Comparison of ENCODE assay signal across 10 cellular contexts in the genomic region with DNA sequence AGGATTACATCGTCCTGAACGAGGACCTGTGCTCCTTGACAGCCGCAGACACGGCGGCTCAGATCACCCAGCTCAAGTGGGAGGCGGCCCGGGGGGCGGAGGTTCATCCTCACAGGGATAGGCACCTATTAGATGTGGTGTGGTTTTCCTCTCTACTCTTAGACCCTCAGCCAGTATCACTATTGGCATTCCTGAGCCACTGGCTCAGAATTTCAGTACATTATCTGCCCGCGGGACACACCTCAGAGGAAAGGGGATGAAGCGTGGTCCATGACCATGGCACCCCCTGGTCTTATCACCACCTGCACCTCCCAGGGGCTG. TPM values are rescaled to one million over a fixed set of nuclear protein-coding genes. Genes with fewer than 3 reads are reported as not detected.
A peak's percentile ranks its signal among the peaks of the same experiment; 100 is the strongest.
DNase-seq lines count a peak whose midpoint lies in the region; ATAC-seq and TF ChIP-seq lines count a peak whose summit lies in the region.
"Had no signal": no experiment of that assay in that cellular context is flagged by ENCODE, and none has a peak within 500 bp of the region (broad histone marks: within the 10 kb centered on the region; RNA-seq: fewer than 3 reads in every experiment).

No MANE protein-coding gene starts in this region.

- H3K9me3 Mint-ChIP-seq in naive B cell, result peaks cover 2 to 11% (median 8%) of the 10 kb centered on the region in 7 donors

- no peak for TF ChIP-seq CTCF in cardiac muscle cell (IDR thresholded peaks at IDR 0.05; ENCODE audit: low read depth, low read length)
- no peak for TF ChIP-seq CTCF in colonic mucosa (IDR thresholded peaks at IDR 0.05)
- no peak for TF ChIP-seq CTCF in vagina (IDR thresholded peaks at IDR 0.05)

- H3K27ac Mint-ChIP-seq in naive B cell, result peak overlapping the region in 4 of 6 donors; percentile 79 to 91 (median 82)

- H3K9me3 ChIP-seq in cardiac muscle cell (ENCODE audit: low read depth) (no peaks in the 10 kb centered on the region), colonic mucosa (no peaks in the 10 kb centered on the region), vagina (no peaks in the 10 kb centered on the region)

- H3K36me3 ChIP-seq in cardiac muscle cell (no peaks in the 10 kb centered on the region), colonic mucosa (no peaks in the 10 kb centered on the region), vagina (no peaks in the 10 kb centered on the region)

- H3K27me3 Mint-ChIP-seq in naive B cell, result peaks cover 22 to 54% (median 39%) of the 10 kb centered on the region in 3 donors

- no peak for TF ChIP-seq POLR2A in vagina (IDR thresholded peaks at IDR 0.05)

- DNase-seq in cardiac muscle cell (ENCODE audit: low read depth in 1 of 2, low spot score in 1 of 2) (no peak), Right ventricle myocardium superior (no peak), colonic mucosa (no peak), naive B cell (no peak), vagina (ENCODE audit: extremely low spot score in 2 of 2) (peak in 1 of 2 donors; percentile 64), NCI-H748 treated with DMSO at 0.1 percent for 48 hours (lab: John Stamatoyannopoulos, UW) (no peak), DMS 273 (lab: John Stamatoyannopoulos, UW; ENCODE audit: unreplicated experiment) (no peak)

- H3K27ac ChIP-seq in cardiac muscle cell (no peak overlapping the region), colonic mucosa (no peak overlapping the region), vagina (no peak overlapping the region)

- H3K36me3 Mint-ChIP-seq in naive B cell, result peaks cover 3 to 8% of the 10 kb centered on the region in 2 donors

- ATAC-seq in Right ventricle myocardium superior (ENCODE audit: poor library complexity) (no peak), naive B cell (ENCODE audit: low read depth in 2 of 2) (peak in 1 of 2 donors; percentile 22), GM21360 (IDR thresholded peaks at IDR 0.05; ENCODE audit: unreplicated experiment) (no peak)

- no peak overlapping the region for H3K9ac ChIP-seq in colonic mucosa (ENCODE audit: low read depth in 2 of 2, low read length in 2 of 2)

- H3K4me1 ChIP-seq in cardiac muscle cell (ENCODE audit: low read depth) (no peaks in the 10 kb centered on the region), colonic mucosa (no peaks in the 10 kb centered on the region), vagina (peaks cover 17% of the 10 kb centered on the region)

- H3K4me1 Mint-ChIP-seq in naive B cell, result peaks cover 7 to 27% (median 16%) of the 10 kb centered on the region in 3 donors

- peak overlapping the region; percentile 81 to 97 (median 90) for H3K4me3 Mint-ChIP-seq in naive B cell

- H3K4me3 ChIP-seq in cardiac muscle cell, result peak overlapping the region; percentile 25
- H3K4me3 ChIP-seq in colonic mucosa, result peak overlapping the region; percentile 65
- peak overlapping the region; percentile 54 to 68 for H3K4me3 ChIP-seq in vagina

- intact Hi-C loops in Right ventricle myocardium superior (cut with DNase I) (no loop called here), colonic mucosa (cut with DNase I) (loop anchor here (5.0 kb wide), 1 partner anchor 41 kb away; no protein-coding TSS in a partner anchor), vagina (cut with DNase I) (no loop called here)

- H3K27me3 ChIP-seq in cardiac muscle cell, result peaks cover 71% of the 10 kb centered on the region
- no peaks in the 10 kb centered on the region for H3K27me3 ChIP-seq in colonic mucosa
- no peaks in the 10 kb centered on the region for H3K27me3 ChIP-seq in vagina

RNA-seq across cellular contexts. Expression of gene HLA-G, which starts 34.6 kb away (rescaled TPM):
- total RNA-seq in cardiac muscle cell, result not detected in 2 replicates
- polyA plus RNA-seq in cardiac muscle cell, result 0.12 and 0.16 TPM in 2 replicates
- total RNA-seq in Right ventricle myocardium superior, result not detected
- total RNA-seq in colonic mucosa, result 10 to 100 TPM; 55.3 to 91.3 TPM
- 1 to 10 TPM in 5 of 6 donors, under 1 TPM in 1; 0.23 to 5.5 (median 1.4) TPM for polyA plus RNA-seq in naive B cell (ENCODE audit: low read depth in 6 of 6)
- total RNA-seq in vagina, result not detected
- total RNA-seq: Daoy, dermis microvascular lymphatic vessel endothelial cell had no signal

Comparison
In these comparisons a context has a peak if more than half of its experiments do, and no peak if none do; other contexts are left out.
1. RNA of gene HLA-G, which starts 34.6 kb away (total RNA-seq): 55.3 to 91.3 TPM in colonic mucosa; not detected in cardiac muscle cell, not detected in Right ventricle myocardium superior (single experiment) and not detected in vagina (single experiment); every median in the first group is over 10 times any median in the second.
2. Peak in every context shown above with its lines, with median percentiles within 50 percentile points of each other: H3K4me3 ChIP-seq.